ENCODE assay signal across 8 cellular contexts in the genomic region with DNA sequence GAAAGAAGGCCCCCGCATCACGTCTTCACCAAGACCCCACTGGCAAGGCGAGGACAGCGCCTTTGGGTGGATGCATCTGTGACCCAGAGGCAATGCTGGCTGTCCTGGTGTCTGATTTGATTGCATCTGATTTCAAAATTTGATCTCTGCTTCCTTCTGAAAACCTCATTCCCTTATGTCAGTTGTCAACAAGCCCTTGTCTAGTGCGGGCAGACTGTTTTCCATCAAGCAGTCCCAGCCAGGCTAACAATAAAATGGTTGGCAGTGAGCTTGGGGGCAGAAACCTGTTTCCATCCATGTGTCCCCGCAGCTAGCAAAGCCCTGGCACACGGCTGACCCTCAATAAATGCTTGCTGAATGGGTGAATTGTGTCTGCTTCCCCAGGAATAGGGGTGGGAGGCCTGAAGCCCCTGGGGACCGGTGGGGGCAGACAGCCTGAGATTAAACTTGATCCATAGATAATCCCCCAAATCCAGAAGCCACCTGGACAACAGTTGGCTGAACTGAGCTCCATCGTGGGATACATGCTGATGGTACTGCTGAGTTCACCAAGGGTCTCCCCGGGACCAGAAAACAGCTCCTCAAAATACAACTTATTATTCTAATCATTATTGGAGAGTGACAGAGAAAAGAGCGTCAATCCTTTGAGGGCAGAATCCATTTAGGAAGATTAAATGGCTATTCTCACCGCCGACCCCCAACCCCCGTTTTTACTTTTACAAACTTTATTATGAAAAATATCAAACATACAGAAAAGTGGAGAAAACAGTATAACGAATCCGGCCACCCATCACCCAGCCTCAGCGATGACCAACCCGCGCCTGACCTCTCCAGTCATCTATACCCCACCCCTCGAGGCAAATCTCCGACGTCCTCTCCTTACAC. TPM values are rescaled to one million over a fixed set of nuclear protein-coding genes. Genes with fewer than 3 reads are reported as not detected.
DNase-seq lines count a peak whose midpoint lies in the region; ATAC-seq and TF ChIP-seq lines count a peak whose summit lies in the region.

No MANE protein-coding gene starts in this region.

- H3K27ac Mint-ChIP-seq in CD8-positive, alpha-beta T cell: peak overlapping the region; percentile 90
- peak overlapping the region; percentile 93 for H3K27ac Mint-ChIP-seq in chondrocyte (ENCODE audit: unreplicated experiment)

- H3K9me3 ChIP-seq in CD8-positive, alpha-beta T cell (ENCODE audit: low read length): no peaks in the 10 kb centered on the region

- H3K4me1 Mint-ChIP-seq in CD8-positive, alpha-beta T cell (ENCODE audit: low read depth): peaks cover 44% of the 10 kb centered on the region
- peaks cover 59% of the 10 kb centered on the region for H3K4me1 Mint-ChIP-seq in chondrocyte (ENCODE audit: low read depth)

- H3K4me1 ChIP-seq in CD8-positive, alpha-beta T cell (ENCODE audit: insufficient read depth, low read length): peaks cover 39% of the 10 kb centered on the region

- H3K4me3 ChIP-seq in CD8-positive, alpha-beta T cell (ENCODE audit: low read depth, low read length): peak overlapping the region; percentile 91

- no peaks in the 10 kb centered on the region for H3K36me3 ChIP-seq in CD8-positive, alpha-beta T cell (ENCODE audit: insufficient read depth, low read length)

- no peak for ATAC-seq in CD8-positive, alpha-beta T cell
- no peak for ATAC-seq in GM19023 (IDR thresholded peaks at IDR 0.05; ENCODE audit: unreplicated experiment)
- ATAC-seq in GM19395 (IDR thresholded peaks at IDR 0.05; ENCODE audit: unreplicated experiment): no peak
- no peak for ATAC-seq in HG03432 (IDR thresholded peaks at IDR 0.05; ENCODE audit: unreplicated experiment)

- TF ChIP-seq CTCF in CD8-positive, alpha-beta T cell (IDR thresholded peaks at IDR 0.05): no peak
- TF ChIP-seq CTCF in chondrocyte (IDR thresholded peaks at IDR 0.05): no peak

- peak in 1 of 7 experiments; percentile 24 for DNase-seq in CD8-positive, alpha-beta T cell
- DNase-seq in NCI-H524 treated with DMSO at 0.1 percent for 48 hours (lab: John Stamatoyannopoulos, UW) (peak; percentile 61), chondrocyte (ENCODE audit: low spot score) (no peak), myocyte (ENCODE audit: low read depth) (peak; percentile 34), NCI-H2029 (lab: John Stamatoyannopoulos, UW) (no peak)

- H3K9me3 Mint-ChIP-seq in CD8-positive, alpha-beta T cell: no peaks in the 10 kb centered on the region
- H3K9me3 Mint-ChIP-seq in chondrocyte (ENCODE audit: low read depth): no peaks in the 10 kb centered on the region

- CTCF ChIA-PET in CD8-positive, alpha-beta T cell (lab: Charles Lee): interaction anchor here (0.9 kb wide), 2 partner anchors 8 to 143 kb away, joined by 3 to 4 read pairs; no protein-coding TSS in a partner anchor

- intact Hi-C loops in CD8-positive, alpha-beta T cell (cut with DNase I, micrococcal nuclease): loop anchor here (1.0 to 5.0 kb wide), 14 partner anchors 51 to 1686 kb away; partner anchors contain the start of genes BBIP1 (in 1 of the 2), GPAM (in 1 of the 2), SHOC2 (in 1 of the 2) and SMC3 (in 1 of the 2)

- no peaks in the 10 kb centered on the region for H3K27me3 ChIP-seq in CD8-positive, alpha-beta T cell (ENCODE audit: insufficient read depth, low read length)

- no peaks in the 10 kb centered on the region for H3K27me3 Mint-ChIP-seq in CD8-positive, alpha-beta T cell (ENCODE audit: low read depth)
- no peaks in the 10 kb centered on the region for H3K27me3 Mint-ChIP-seq in chondrocyte (ENCODE audit: low read depth)

- POLR2A ChIA-PET in CD8-positive, alpha-beta T cell (lab: Charles Lee): interaction anchor here (0.6 to 2.2 kb wide), 7 partner anchors 10 to 289 kb away, joined by 3 to 8 read pairs (median 3); partner anchors contain the start of gene SMNDC1

- peaks cover 3% of the 10 kb centered on the region for H3K36me3 Mint-ChIP-seq in CD8-positive, alpha-beta T cell
- H3K36me3 Mint-ChIP-seq in chondrocyte (ENCODE audit: low read depth): peaks cover 2% of the 10 kb centered on the region

- H3K27ac ChIP-seq in CD8-positive, alpha-beta T cell (ENCODE audit: low read depth, low read length): peak overlapping the region; percentile 63

- H3K4me3 Mint-ChIP-seq in CD8-positive, alpha-beta T cell: peak overlapping the region; percentile 91
- peak overlapping the region; percentile 85 for H3K4me3 Mint-ChIP-seq in chondrocyte (ENCODE audit: unreplicated experiment)

RNA-seq across cellular contexts. Expression of gene DUSP5, which starts 0.9 kb away (rescaled TPM):
- 10 to 100 TPM; 69.8 TPM for total RNA-seq in CD8-positive, alpha-beta T cell
- total RNA-seq in chondrocyte (4.8 to 9.7 TPM (median 8.7 TPM) in 3 replicates), myocyte (6.4 and 10.0 TPM in 2 replicates)
- 6.1 TPM for polyA plus RNA-seq in myocyte (2012)

Comparison
In these comparisons a context has a peak if more than half of its experiments do, and no peak if none do; other contexts are left out.
1. DNase-seq: peak in NCI-H524 treated with DMSO at 0.1 percent for 48 hours (single experiment) and myocyte (single experiment); none in chondrocyte (single experiment) and NCI-H2029 (single experiment).